Comparison of ENCODE assay signal across 8 cellular contexts in genomic region chr17:75405365-75406221, GRCh38. TPM values are rescaled to one million over a fixed set of nuclear protein-coding genes. Genes with fewer than 3 reads are reported as not detected.
DNase-seq lines count a peak whose midpoint lies in the region; ATAC-seq, FAIRE-seq and TF ChIP-seq lines count a peak whose summit lies in the region.

TSS of gene GRB2 (minus strand) at chr17:75405678. CDS start at chr17:75393628, 12,050 bp downstream.

- peaks cover 43 to 45% of the 10 kb centered on the region in 2 donors for H3K4me1 Mint-ChIP-seq in natural killer cell

- no peaks in the 10 kb centered on the region for H3K9me2 ChIP-seq in DOHH2 (replicated peaks; ENCODE audit: control insufficient read depth, low read length)

- peaks cover 0 to 2% of the 10 kb centered on the region in 2 donors for H3K27me3 Mint-ChIP-seq in natural killer cell (ENCODE audit: low read depth in 2 of 2)

- no peaks in the 10 kb centered on the region for H3K36me3 Mint-ChIP-seq in natural killer cell

- H3K9me3 Mint-ChIP-seq in natural killer cell = no peaks in the 10 kb centered on the region

- peak; percentile 38 for FAIRE-seq in H54 (lab: Jason Lieb, UNC)

- H3K4me3 Mint-ChIP-seq in natural killer cell = peak within 1 kb of the TSS; percentile 92

- H3K9me3 ChIP-seq in DOHH2 (ENCODE audit: control insufficient read depth, insufficient read depth, low read length) = no peaks in the 10 kb centered on the region

- intact Hi-C loops in natural killer cell (cut with micrococcal nuclease) = loop anchor here (1.0 kb wide), 1 partner anchor 116 kb away; the partner anchor contains the start of gene SLC25A19

- peaks cover 12% of the 10 kb centered on the region for H3F3A ChIP-seq in DOHH2 (ENCODE audit: control insufficient read depth, insufficient read depth)

- peak within 1 kb of the TSS; percentile 68 for H3K27ac ChIP-seq in DOHH2 (ENCODE audit: low read depth, low read length)

- H3K36me3 ChIP-seq in DOHH2 (ENCODE audit: control insufficient read depth, low read length) = peaks cover 24% of the 10 kb centered on the region

- peak; percentile 98 for TF ChIP-seq POLR2A in H54 (IDR thresholded peaks at IDR 0.05; ENCODE audit: low read depth, low read length)
- peak; percentile 90 for TF ChIP-seq POLR2A in Raji (IDR thresholded peaks at IDR 0.05; ENCODE audit: insufficient read depth, low read depth, low read length)

- no peaks in the 10 kb centered on the region for H3K27me3 ChIP-seq in DOHH2 (ENCODE audit: control insufficient read depth, low read length)

- peaks cover 16% of the 10 kb centered on the region for H4K20me1 ChIP-seq in DOHH2 (ENCODE audit: control insufficient read depth, insufficient read depth, low read depth, low read length)

- H3K4me3 ChIP-seq in DOHH2 (ENCODE audit: low read length) = peak within 1 kb of the TSS; percentile 85

- H3K4me2 ChIP-seq in DOHH2 (ENCODE audit: low read length) = peak within 1 kb of the TSS; percentile 93

- no peak for TF ChIP-seq CTCF in DOHH2 (IDR thresholded peaks at IDR 0.05; ENCODE audit: low read depth, low read length, poor library complexity, severe bottlenecking)
- no peak for TF ChIP-seq CTCF in natural killer cell (IDR thresholded peaks at IDR 0.05)

- peak; percentile 84 to 95 (median 88) for ATAC-seq in natural killer cell

- peak within 1 kb of the TSS; percentile 86 to 93 for H3K27ac Mint-ChIP-seq in natural killer cell

- H3K4me1 ChIP-seq in DOHH2 (ENCODE audit: control insufficient read depth, low read length) = peaks cover 47% of the 10 kb centered on the region

- peaks cover 49% of the 10 kb centered on the region for H3K79me2 ChIP-seq in DOHH2 (ENCODE audit: control insufficient read depth, low read length)

- DNase-seq in H54 (ENCODE audit: insufficient read length, low spot score) (peak; percentile 98), M059J (ENCODE audit: low read depth) (peak; percentile 92), fibroblast of peridontal ligament (ENCODE audit: extremely low read depth) (peak; percentile 92), natural killer cell (peak; percentile 100)
- DNase-seq in activated T-helper 9 cell treated with anti-CD3 and anti-CD28 coated beads, Interleukin-2, amount 50 U/mL, for 16 hours (ENCODE audit: low read depth) = peak; percentile 100
- DNase-seq in stimulated activated naive CD4-positive, alpha-beta T cell (lab: John Stamatoyannopoulos, UW) = peak; percentile 98 to 100 (median 99)

RNA-seq across cellular contexts. Expression of gene GRB2, which starts in this region (rescaled TPM):
- total RNA-seq in M059J (2014; rRNA removed; shearing (Covaris generic)) = 77.5 and 109 TPM in 2 replicates
- 100 to 1,000 TPM; 115 to 142 (median 116) TPM for total RNA-seq in natural killer cell

Comparison
In these comparisons a context has a peak if more than half of its experiments do, and no peak if none do; other contexts are left out.
1. Peak in every context shown above with its lines: DNase-seq, ATAC-seq, H3K4me3 ChIP-seq and H3K27ac ChIP-seq.